ENCODE assay signal across 8 cellular contexts in the genomic region with DNA sequence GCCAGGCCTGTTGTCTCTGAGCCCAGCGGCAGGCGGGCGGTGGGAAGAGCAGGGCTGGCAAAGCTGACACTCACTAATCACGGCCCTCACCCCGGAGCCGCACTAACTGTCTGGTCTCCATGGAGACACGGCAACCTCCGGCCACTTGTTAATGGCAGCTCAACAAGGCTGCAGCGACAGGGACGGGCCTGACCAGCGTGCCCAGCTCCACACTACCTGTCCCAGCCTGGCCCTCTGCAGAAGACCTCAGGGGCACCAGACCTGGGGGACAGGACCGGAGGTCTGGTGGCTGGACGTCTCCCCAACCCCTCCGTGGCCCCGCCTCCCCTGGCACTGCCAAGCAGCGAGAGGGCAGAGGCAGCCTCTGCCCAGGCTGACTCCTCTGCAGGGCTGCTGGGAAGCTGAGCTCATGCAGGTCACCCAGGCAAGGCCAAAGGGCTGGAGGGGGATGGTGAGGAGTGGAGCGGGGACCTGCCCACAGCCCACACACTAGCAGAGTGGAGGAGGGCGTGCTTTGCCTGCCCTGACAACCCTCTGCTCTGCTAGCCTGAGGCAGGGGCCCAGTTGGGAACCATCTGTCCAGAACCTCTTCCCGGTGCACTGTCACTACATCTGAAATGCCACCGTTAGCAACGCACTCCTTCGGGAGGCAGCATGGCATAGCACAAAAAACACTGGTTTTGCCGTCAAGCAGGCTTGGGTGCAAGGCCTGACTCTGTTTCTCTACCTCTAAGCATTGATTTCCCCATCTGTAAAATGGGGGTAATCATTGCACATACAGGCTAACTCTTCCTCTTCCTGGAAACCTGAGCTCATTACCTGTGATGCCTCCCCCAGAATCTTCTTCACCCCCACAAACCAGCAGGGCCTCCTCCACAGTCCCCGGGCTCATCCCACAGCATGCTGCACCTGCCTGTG. TPM values are rescaled to one million over a fixed set of nuclear protein-coding genes. Genes with fewer than 3 reads are reported as not detected.
A peak's percentile ranks its signal among the peaks of the same experiment; 100 is the strongest.
DNase-seq lines count a peak whose midpoint lies in the region; ATAC-seq lines count a peak whose summit lies in the region.
"Had no signal": no experiment of that assay in that cellular context is flagged by ENCODE, and none has a peak within 500 bp of the region (broad histone marks: within the 10 kb centered on the region; RNA-seq: fewer than 3 reads in every experiment).

No MANE protein-coding gene starts in this region.

- POLR2A ChIA-PET in activated naive CD8-positive, alpha-beta T cell treated with anti-CD3 and anti-CD28 coated beads, Interleukin-2, amount 10 ng/mL, durations not matched to agents 7 days and 5 days (lab: Charles Lee) = interaction anchor here (0.6 to 6.9 kb wide), 2 partner anchors 16 to 30 kb away, joined by 4 to 60 read pairs; a partner anchor contains a TSS

- peak overlapping the region in 1 of 2 donors; percentile 13 for H3K9ac ChIP-seq in stomach smooth muscle (ENCODE audit: low read length in 2 of 2)

- H3K9me3 ChIP-seq in stomach smooth muscle (ENCODE audit: control insufficient read depth in 2 of 2, low read length in 2 of 2) = no peaks in the 10 kb centered on the region

- no peaks in the 10 kb centered on the region for H3K36me3 Mint-ChIP-seq in activated naive CD8-positive, alpha-beta T cell treated with anti-CD3 and anti-CD28 coated beads, Interleukin-2, amount 10 ng/mL, durations not matched to agents 7 days and 5 days

- peak overlapping the region in 1 of 2 donors; percentile 55 for H3K4me3 ChIP-seq in stomach smooth muscle (ENCODE audit: low read length in 2 of 2)

- peaks cover 62% of the 10 kb centered on the region for H3K4me1 ChIP-seq in stomach smooth muscle (ENCODE audit: control insufficient read depth, insufficient read depth, low read length)

- H3K27me3 Mint-ChIP-seq in activated naive CD8-positive, alpha-beta T cell treated with anti-CD3 and anti-CD28 coated beads, Interleukin-2, amount 10 ng/mL, durations not matched to agents 7 days and 5 days = no peaks in the 10 kb centered on the region
- H3K27me3 Mint-ChIP-seq in stimulated activated naive CD8-positive, alpha-beta T cell treated with anti-CD3 and anti-CD28 coated beads, Interleukin-15, amount 100 ng/mL, for 72 hours = no peaks in the 10 kb centered on the region

- peak overlapping the region; percentile 82 for H3K27ac ChIP-seq in stomach smooth muscle (ENCODE audit: low read length)

- intact Hi-C loops in left colon (cut with DNase I, micrococcal nuclease) = no loop called here

- H3K27ac Mint-ChIP-seq in activated naive CD8-positive, alpha-beta T cell treated with anti-CD3 and anti-CD28 coated beads, Interleukin-2, amount 10 ng/mL, durations not matched to agents 7 days and 5 days = peak overlapping the region; percentile 3
- peak overlapping the region in 1 of 2 donors; percentile 35 for H3K27ac Mint-ChIP-seq in stimulated activated naive CD8-positive, alpha-beta T cell treated with anti-CD3 and anti-CD28 coated beads, Interleukin-15, amount 100 ng/mL, for 72 hours

- ATAC-seq in activated naive CD8-positive, alpha-beta T cell treated with anti-CD3 and anti-CD28 coated beads, Interleukin-2, amount 10 ng/mL, durations not matched to agents 7 days and 5 days (ENCODE audit: low read depth) = no peak
- ATAC-seq in left colon (peak; percentile 43), HG03095 (IDR thresholded peaks at IDR 0.05; ENCODE audit: unreplicated experiment) (no peak)
- no peak for ATAC-seq in stimulated activated naive CD8-positive, alpha-beta T cell treated with anti-CD3 and anti-CD28 coated beads, Interleukin-15, amount 100 ng/mL, for 72 hours

- H3K4me1 Mint-ChIP-seq in activated naive CD8-positive, alpha-beta T cell treated with anti-CD3 and anti-CD28 coated beads, Interleukin-2, amount 10 ng/mL, durations not matched to agents 7 days and 5 days = peaks cover 53% of the 10 kb centered on the region
- peaks cover 86% of the 10 kb centered on the region for H3K4me1 Mint-ChIP-seq in stimulated activated naive CD8-positive, alpha-beta T cell treated with anti-CD3 and anti-CD28 coated beads, Interleukin-15, amount 100 ng/mL, for 72 hours

- DNase-seq in NCI-H1417 (lab: John Stamatoyannopoulos, UW) (peak; percentile 57 to 94 (median 90)), left colon (peak; percentile 57 to 68), NOMO-1 treated with DMSO at 0.1 percent for 48 hours (lab: John Stamatoyannopoulos, UW; ENCODE audit: unreplicated experiment) (no peak)
- DNase-seq in activated naive CD8-positive, alpha-beta T cell treated with anti-CD3 and anti-CD28 coated beads, Interleukin-2, amount 10 ng/mL, durations not matched to agents 7 days and 5 days = no peak
- no peak for DNase-seq in stimulated activated naive CD8-positive, alpha-beta T cell treated with anti-CD3 and anti-CD28 coated beads, Interleukin-15, amount 100 ng/mL, for 72 hours

- no peaks in the 10 kb centered on the region for H3K27me3 ChIP-seq in stomach smooth muscle (ENCODE audit: control insufficient read depth in 1 of 2, insufficient read depth in 2 of 2, low read length in 2 of 2)

- H3K36me3 ChIP-seq in stomach smooth muscle (ENCODE audit: control insufficient read depth in 2 of 2, insufficient read depth in 2 of 2, low read length in 2 of 2) = no peaks in the 10 kb centered on the region

- H3K4me3 Mint-ChIP-seq in activated naive CD8-positive, alpha-beta T cell treated with anti-CD3 and anti-CD28 coated beads, Interleukin-2, amount 10 ng/mL, durations not matched to agents 7 days and 5 days = peak overlapping the region; percentile 5
- peak overlapping the region in 1 of 2 donors; percentile 80 for H3K4me3 Mint-ChIP-seq in stimulated activated naive CD8-positive, alpha-beta T cell treated with anti-CD3 and anti-CD28 coated beads, Interleukin-15, amount 100 ng/mL, for 72 hours
- H3K4me3 Mint-ChIP-seq: activated T-helper 1 cell treated with anti-CD3 and anti-CD28 coated beads, Interleukin-12 subunit alpha, Interleukin-12 subunit beta, Interleukin-2, Interleukin-4 antibody, amounts not matched to agents 30 ng/mL and 10 ng/mL and 1 ng/mL, durations not matched to agents 14 hours and 24 hours and 36 hours had no signal

- H3K9me3 Mint-ChIP-seq in activated naive CD8-positive, alpha-beta T cell treated with anti-CD3 and anti-CD28 coated beads, Interleukin-2, amount 10 ng/mL, durations not matched to agents 7 days and 5 days = no peaks in the 10 kb centered on the region
- H3K9me3 Mint-ChIP-seq in stimulated activated naive CD8-positive, alpha-beta T cell treated with anti-CD3 and anti-CD28 coated beads, Interleukin-15, amount 100 ng/mL, for 72 hours = no peaks in the 10 kb centered on the region
- H3K9me3 Mint-ChIP-seq: activated T-helper 1 cell treated with anti-CD3 and anti-CD28 coated beads, Interleukin-12 subunit alpha, Interleukin-12 subunit beta, Interleukin-2, Interleukin-4 antibody, amounts not matched to agents 30 ng/mL and 10 ng/mL and 1 ng/mL, durations not matched to agents 14 hours and 24 hours and 36 hours had no signal

RNA-seq across cellular contexts. Expression of a gene that starts 29.6 kb away (rescaled TPM):
- total RNA-seq in activated naive CD8-positive, alpha-beta T cell treated with anti-CD3 and anti-CD28 coated beads, Interleukin-2, amount 10 ng/mL, durations not matched to agents 7 days and 5 days = 100 to 1,000 TPM; 139 to 148 TPM
- 100 to 1,000 TPM in 1 of 2 donors, 10 to 100 TPM in 1; 97.7 to 144 TPM for total RNA-seq in left colon

Comparison
In these comparisons a context has a peak if more than half of its experiments do, and no peak if none do; other contexts are left out.
1. DNase-seq: peak in NCI-H1417 (3 of 3) and left colon (2 of 2); none in activated naive CD8-positive, alpha-beta T cell treated with anti-CD3 and anti-CD28 coated beads, Interleukin-2, amount 10 ng/mL, durations not matched to agents 7 days and 5 days (single experiment), stimulated activated naive CD8-positive, alpha-beta T cell treated with anti-CD3 and anti-CD28 coated beads, Interleukin-15, amount 100 ng/mL, for 72 hours (0 of 2) and NOMO-1 treated with DMSO at 0.1 percent for 48 hours (single experiment).